In the genomic region with DNA sequence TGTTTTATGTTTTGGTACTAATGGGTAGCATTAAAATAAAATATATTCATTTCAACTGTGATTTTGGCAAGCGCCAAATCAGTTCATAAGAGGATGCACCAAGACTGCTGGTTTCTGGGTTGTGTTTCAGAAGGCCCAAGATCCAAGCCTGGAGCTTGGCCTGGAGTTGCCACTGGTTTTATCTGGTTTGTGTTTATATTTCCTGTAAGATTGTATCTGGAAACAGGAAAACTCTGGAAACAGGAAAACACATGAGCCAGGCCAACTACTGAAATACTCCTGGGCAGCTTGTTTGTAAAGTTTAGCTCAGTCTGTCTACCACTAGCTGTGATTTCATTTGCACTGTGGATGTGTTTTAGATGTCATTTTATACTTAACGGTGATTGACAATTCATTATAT, we compare ENCODE assay signal across 31 cellular contexts. TPM values are rescaled to one million over a fixed set of nuclear protein-coding genes. Genes with fewer than 3 reads are reported as not detected.
"Had no signal": no experiment of that assay in that cellular context is flagged by ENCODE, and none has a peak within 500 bp of the region (broad histone marks: within the 10 kb centered on the region; RNA-seq: fewer than 3 reads in every experiment).

No MANE protein-coding gene starts in this region.

- H3K36me3 Mint-ChIP-seq: activated naive CD4-positive, alpha-beta T cell treated with anti-CD3 and anti-CD28 coated beads, Interleukin-2, amount 50 U/mL, for 24 hours; activated naive CD8-positive, alpha-beta T cell treated with anti-CD3 and anti-CD28 coated beads, Interleukin-2, amount 10 ng/mL, durations not matched to agents 7 days and 5 days; WTC11 had no signal

- H3K9me3 ChIP-seq: adrenal gland, body of pancreas, breast epithelium, Peyer's patch had no signal

- H3K4me3 ChIP-seq: adrenal gland, body of pancreas, breast epithelium, Peyer's patch had no signal

- H3K27ac Mint-ChIP-seq: activated CD4-positive, alpha-beta memory T cell treated with anti-CD3 and anti-CD28 coated beads, Interleukin-2, amount 10 ng/mL, durations not matched to agents 7 days and 5 days; activated CD4-positive, alpha-beta T cell treated with anti-CD3 and anti-CD28 coated beads for 36 hours; activated naive CD4-positive, alpha-beta T cell treated with anti-CD3 and anti-CD28 coated beads, Interleukin-2, amount 50 U/mL, for 24 hours; activated naive CD8-positive, alpha-beta T cell treated with anti-CD3 and anti-CD28 coated beads, Interleukin-2, amount 10 ng/mL, durations not matched to agents 7 days and 5 days; activated T-cell treated with anti-CD3 and anti-CD28 coated beads, Interleukin-2, amount 50 U/mL, for 24 hours; activated T-helper 2 cell treated with anti-CD3 and anti-CD28 coated beads, Interferon-gamma antibody, Interleukin-2, Interleukin-4, amounts not matched to agents 10 μg/mL and 5 μg/mL and 100 μg/mL, durations not matched to agents 14 hours and 24 hours and 36 hours; T-helper 1 cell treated with Interleukin-12 subunit alpha and Interleukin-12 subunit beta and Interleukin-4 antibody, amounts not matched to agents 30 μg/mL and 1 μg/mL, for 36 hours; T-helper 2 cell treated with Interferon-gamma antibody and Interleukin-4, amounts not matched to agents 5 μg/mL and 100 μg/mL, for 36 hours; WTC11 had no signal

- H3K36me3 ChIP-seq: adrenal gland, breast epithelium, Peyer's patch had no signal

- H3K4me3 Mint-ChIP-seq: activated CD4-positive, alpha-beta memory T cell treated with anti-CD3 and anti-CD28 coated beads, Interleukin-2, amount 10 ng/mL, durations not matched to agents 7 days and 5 days; activated CD4-positive, alpha-beta T cell treated with anti-CD3 and anti-CD28 coated beads for 36 hours; activated naive CD4-positive, alpha-beta T cell treated with anti-CD3 and anti-CD28 coated beads, Interleukin-2, amount 50 U/mL, for 24 hours; activated naive CD8-positive, alpha-beta T cell treated with anti-CD3 and anti-CD28 coated beads, Interleukin-2, amount 10 ng/mL, durations not matched to agents 7 days and 5 days; activated T-cell treated with anti-CD3 and anti-CD28 coated beads, Interleukin-2, amount 50 U/mL, for 24 hours; T-helper 1 cell treated with Interleukin-12 subunit alpha and Interleukin-12 subunit beta and Interleukin-4 antibody, amounts not matched to agents 30 μg/mL and 1 μg/mL, for 36 hours; T-helper 2 cell treated with Interferon-gamma antibody and Interleukin-4, amounts not matched to agents 5 μg/mL and 100 μg/mL, for 36 hours; WTC11 had no signal

- H3K9me3 Mint-ChIP-seq: activated CD4-positive, alpha-beta memory T cell treated with anti-CD3 and anti-CD28 coated beads, Interleukin-2, amount 10 ng/mL, durations not matched to agents 7 days and 5 days; activated naive CD4-positive, alpha-beta T cell treated with anti-CD3 and anti-CD28 coated beads, Interleukin-2, amount 50 U/mL, for 24 hours; activated naive CD8-positive, alpha-beta T cell treated with anti-CD3 and anti-CD28 coated beads, Interleukin-2, amount 10 ng/mL, durations not matched to agents 7 days and 5 days; activated T-cell treated with anti-CD3 and anti-CD28 coated beads, Interleukin-2, amount 50 U/mL, for 24 hours; activated T-helper 2 cell treated with anti-CD3 and anti-CD28 coated beads, Interferon-gamma antibody, Interleukin-2, Interleukin-4, amounts not matched to agents 10 μg/mL and 5 μg/mL and 100 μg/mL, durations not matched to agents 14 hours and 24 hours and 36 hours; T-helper 1 cell treated with Interleukin-12 subunit alpha and Interleukin-12 subunit beta and Interleukin-4 antibody, amounts not matched to agents 30 μg/mL and 1 μg/mL, for 36 hours; T-helper 2 cell treated with Interferon-gamma antibody and Interleukin-4, amounts not matched to agents 5 μg/mL and 100 μg/mL, for 36 hours; WTC11 had no signal

- DNase-seq: activated CD4-positive, alpha-beta memory T cell treated with anti-CD3 and anti-CD28 coated beads, Interleukin-2, amount 10 ng/mL, durations not matched to agents 7 days and 5 days; activated CD4-positive, alpha-beta T cell treated with anti-CD3 and anti-CD28 coated beads for 36 hours; activated gamma-delta T cell; activated naive CD4-positive, alpha-beta T cell treated with Interleukin-2 at 50 U/mL for 16 hours; activated naive CD8-positive, alpha-beta T cell treated with anti-CD3 and anti-CD28 coated beads, Interleukin-2, amount 10 ng/mL, durations not matched to agents 7 days and 5 days; activated T-cell treated with anti-CD3 and anti-CD28 coated beads, Interleukin-2, amount 50 U/mL, for 24 hours; adrenal gland; body of pancreas; NCI-H146; NCI-H187; NCI-H2029 treated with DMSO at 0.1 percent for 48 hours; NCI-H2107; NCI-H510A; NCI-H526; NCI-H748 treated with DMSO at 0.1 percent for 48 hours; NK-92 treated with Interleukin-12 subunit alpha and Interleukin-12 subunit beta, amount 100 ng/mL, for 24 hours; PC-3; Peyer's patch; SIG-M5 had no signal

- H3K4me2 ChIP-seq: KMS-11 had no signal

- H3K9ac ChIP-seq: KMS-11 had no signal

- H3K27ac ChIP-seq: adrenal gland, body of pancreas, breast epithelium, KMS-11, Peyer's patch, RWPE1 had no signal

RNA-seq across cellular contexts. Expression of gene FSTL4, which starts 5.5 kb away (rescaled TPM):
- total RNA-seq: activated CD4-positive, alpha-beta memory T cell treated with anti-CD3 and anti-CD28 coated beads, Interleukin-2, amount 10 ng/mL, durations not matched to agents 7 days and 5 days; activated CD4-positive, alpha-beta T cell treated with anti-CD3 and anti-CD28 coated beads for 36 hours; astrocyte; cardiac septum; M059J; Right ventricle myocardium inferior had no signal
